In the genomic region with DNA sequence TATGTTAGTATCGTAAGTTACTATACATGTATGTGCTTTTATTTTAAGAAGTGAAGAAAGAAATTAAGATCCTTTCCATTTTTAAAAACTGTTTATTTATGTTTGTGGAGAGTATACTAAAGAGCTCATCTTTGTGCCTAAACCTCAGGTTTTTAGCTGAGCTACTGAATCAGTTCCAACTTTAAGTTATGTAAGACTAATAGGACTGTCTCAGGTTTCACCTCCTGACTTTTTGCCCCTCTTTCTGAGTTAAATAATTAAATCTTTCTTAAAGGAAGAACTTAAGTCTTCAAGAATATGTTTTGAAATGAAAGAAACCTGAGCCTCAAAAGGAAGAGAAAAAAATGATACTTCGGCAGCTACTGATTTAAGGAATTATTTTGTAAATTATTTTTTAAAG, we compare ENCODE assay signal across 3 cellular contexts.
A peak's percentile ranks its signal among the peaks of the same experiment; 100 is the strongest.
TF ChIP-seq lines count a peak whose summit lies in the region.

No MANE protein-coding gene starts in this region.

TF ChIP-seq in A549, 52 proteins besides CTCF, POLR2A, EP300 and RAD21:
- TF ChIP-seq TP53 (CRISPR knock-in tag; IDR thresholded peaks at IDR 0.05) (no peak), CBX8 (IDR thresholded peaks at IDR 0.05) (no peak), HOXB13 (CRISPR knock-in tag; IDR thresholded peaks at IDR 0.05; ENCODE audit: low read depth) (no peak), E2F6 (IDR thresholded peaks at IDR 0.05; ENCODE audit: borderline replicate concordance, low read depth) (no peak)

TF ChIP-seq in HEK293, 187 proteins besides CTCF, POLR2A, EP300 and RAD21:
- TF ChIP-seq ZNF664 (tag by site-specific recombination; IDR thresholded peaks at IDR 0.05): peak; percentile 98
- TF ChIP-seq IKZF3 (tag by site-specific recombination; IDR thresholded peaks at IDR 0.05): no peak
TF ChIP-seq in HEK293: peak in this region for 1.

TF ChIP-seq in GM12878, 131 proteins besides CTCF, POLR2A, EP300 and RAD21:
- TF ChIP-seq NR2C1 (IDR thresholded peaks at IDR 0.05) (no peak), STAT3 (IDR thresholded peaks at IDR 0.05; ENCODE audit: low read depth, low read length) (no peak), ZNF207 (IDR thresholded peaks at IDR 0.05; ENCODE audit: borderline replicate concordance) (no peak), SPI1 (IDR thresholded peaks at IDR 0.05; ENCODE audit: borderline replicate concordance, insufficient read depth, low read depth, low read length) (no peak), NR2F1 (conservative IDR thresholded peaks at IDR 0.05) (no peak), STAT1 (conservative IDR thresholded peaks at IDR 0.05) (no peak), NRF1 (conservative IDR thresholded peaks at IDR 0.05; ENCODE audit: low read depth, low read length) (no peak), SMARCA5 (IDR thresholded peaks at IDR 0.05) (no peak), BCL3 (IDR thresholded peaks at IDR 0.05; ENCODE audit: borderline replicate concordance, insufficient read depth, low read depth, low read length, poor library complexity, severe bottlenecking) (no peak), ZBED1 (IDR thresholded peaks at IDR 0.05; ENCODE audit: borderline replicate concordance) (no peak), SIN3A (IDR thresholded peaks at IDR 0.05; ENCODE audit: low read depth, low read length) (no peak), JUNB (IDR thresholded peaks at IDR 0.05) (no peak), ZZZ3 (IDR thresholded peaks at IDR 0.05; ENCODE audit: control insufficient read depth, insufficient read length, low read depth) (no peak), ZNF24 (IDR thresholded peaks at IDR 0.05) (no peak)
- TF ChIP-seq, protein P1, sequence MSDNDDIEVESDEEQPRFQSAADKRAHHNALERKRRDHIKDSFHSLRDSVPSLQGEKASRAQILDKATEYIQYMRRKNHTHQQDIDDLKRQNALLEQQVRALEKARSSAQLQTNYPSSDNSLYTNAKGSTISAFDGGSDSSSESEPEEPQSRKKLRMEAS (IDR thresholded peaks at IDR 0.05; ENCODE audit: low read depth, low read length): no peak
